Comparison of ENCODE assay signal across 9 cellular contexts in genomic region chr12:92029902-92030586, GRCh38.
DNase-seq lines count a peak whose midpoint lies in the region; ATAC-seq and TF ChIP-seq lines count a peak whose summit lies in the region.
"Had no signal": no experiment of that assay in that cellular context is flagged by ENCODE, and none has a peak within 500 bp of the region (broad histone marks: within the 10 kb centered on the region; RNA-seq: fewer than 3 reads in every experiment).

No MANE protein-coding gene starts in this region.

- CTCF ChIA-PET in T-cell (lab: Charles Lee): interaction anchor here (0.6 to 1.7 kb wide), 17 partner anchors 10 to 649 kb away, joined by 3 to 11 read pairs (median 4); partner anchors contain the start of gene BTG1 (in 1 of the 2)

- peak overlapping the region; percentile 97 to 98 for H3K27ac Mint-ChIP-seq in T-cell
- peak overlapping the region; percentile 83 to 99 for H3K27ac Mint-ChIP-seq in effector memory CD8-positive, alpha-beta T cell
- H3K27ac Mint-ChIP-seq in stimulated activated effector memory CD8-positive, alpha-beta T cell treated with anti-CD3 and anti-CD28 coated beads, Interleukin-12 subunit alpha, Interleukin-12 subunit beta, amount 100 ng/mL, for 72 hours: peak overlapping the region; percentile 90

- peak in 3 of 4 experiments; percentile 0 to 18 (median 8) for ATAC-seq in T-cell (replicated peaks in 1 of 4)
- ATAC-seq in effector memory CD8-positive, alpha-beta T cell (replicated peaks): peak; percentile 1
- peak; percentile 2 for ATAC-seq in stimulated activated effector memory CD8-positive, alpha-beta T cell treated with anti-CD3 and anti-CD28 coated beads, Interleukin-12 subunit alpha, Interleukin-12 subunit beta, amount 100 ng/mL, for 72 hours
- no peak for ATAC-seq in GM19467 (IDR thresholded peaks at IDR 0.05; ENCODE audit: unreplicated experiment)
- ATAC-seq in GM21786 (IDR thresholded peaks at IDR 0.05; ENCODE audit: unreplicated experiment): no peak
- ATAC-seq in GM19397 (IDR thresholded peaks at IDR 0.05; ENCODE audit: unreplicated experiment): no peak

- POLR2A ChIA-PET in T-cell (lab: Charles Lee): interaction anchor here (0.6 to 4.3 kb wide), 24 partner anchors 12 to 557 kb away, joined by 3 to 53 read pairs (median 4); partner anchors contain the start of gene BTG1 (in 2 of the 2)

- H3K4me3 ChIP-seq in GM12875 (ENCODE audit: low read depth, low read length): peak overlapping the region; percentile 1
- H3K4me3 ChIP-seq: SJSA1 had no signal

- H3K36me3 Mint-ChIP-seq in T-cell: peaks cover 5% of the 10 kb centered on the region
- H3K36me3 Mint-ChIP-seq in effector memory CD8-positive, alpha-beta T cell (ENCODE audit: insufficient read depth): no peaks in the 10 kb centered on the region
- no peaks in the 10 kb centered on the region for H3K36me3 Mint-ChIP-seq in stimulated activated effector memory CD8-positive, alpha-beta T cell treated with anti-CD3 and anti-CD28 coated beads, Interleukin-12 subunit alpha, Interleukin-12 subunit beta, amount 100 ng/mL, for 72 hours

- no peaks in the 10 kb centered on the region for H3K27me3 Mint-ChIP-seq in T-cell
- no peaks in the 10 kb centered on the region for H3K27me3 Mint-ChIP-seq in effector memory CD8-positive, alpha-beta T cell

- H3K4me1 Mint-ChIP-seq in T-cell: peaks cover 85 to 91% (median 88%) of the 10 kb centered on the region in 3 donors
- H3K4me1 Mint-ChIP-seq in effector memory CD8-positive, alpha-beta T cell (ENCODE audit: low read depth in 2 of 2): peaks cover 51 to 71% of the 10 kb centered on the region in 2 donors
- H3K4me1 Mint-ChIP-seq in stimulated activated effector memory CD8-positive, alpha-beta T cell treated with anti-CD3 and anti-CD28 coated beads, Interleukin-12 subunit alpha, Interleukin-12 subunit beta, amount 100 ng/mL, for 72 hours: peaks cover 72% of the 10 kb centered on the region

- no peak for TF ChIP-seq CTCF in GM12875 (IDR thresholded peaks at IDR 0.05; ENCODE audit: borderline replicate concordance, insufficient read depth, low read depth, low read length)

- H3K4me3 Mint-ChIP-seq in T-cell: peak overlapping the region; percentile 58 to 71 (median 66)
- H3K4me3 Mint-ChIP-seq in effector memory CD8-positive, alpha-beta T cell: peak overlapping the region; percentile 64 to 75
- peak overlapping the region; percentile 56 for H3K4me3 Mint-ChIP-seq in stimulated activated effector memory CD8-positive, alpha-beta T cell treated with anti-CD3 and anti-CD28 coated beads, Interleukin-12 subunit alpha, Interleukin-12 subunit beta, amount 100 ng/mL, for 72 hours

- no peak for DNase-seq in T-cell
- no peak for DNase-seq in effector memory CD8-positive, alpha-beta T cell
- no peak for DNase-seq in stimulated activated effector memory CD8-positive, alpha-beta T cell treated with anti-CD3 and anti-CD28 coated beads, Interleukin-12 subunit alpha, Interleukin-12 subunit beta, amount 100 ng/mL, for 72 hours (ENCODE audit: low spot score in 2 of 2)
- DNase-seq: activated CD8-positive, alpha-beta memory T cell treated with anti-CD3 and anti-CD28 coated beads, Interleukin-2, amount 50 U/mL, for 48 hours had no signal

- peaks cover 0 to 10% (median 5%) of the 10 kb centered on the region in 3 donors for H3K9me3 Mint-ChIP-seq in T-cell
- no peaks in the 10 kb centered on the region for H3K9me3 Mint-ChIP-seq in effector memory CD8-positive, alpha-beta T cell
- peaks cover 9% of the 10 kb centered on the region for H3K9me3 Mint-ChIP-seq in stimulated activated effector memory CD8-positive, alpha-beta T cell treated with anti-CD3 and anti-CD28 coated beads, Interleukin-12 subunit alpha, Interleukin-12 subunit beta, amount 100 ng/mL, for 72 hours

Comparison
In these comparisons a context has a peak if more than half of its experiments do, and no peak if none do; other contexts are left out.
1. ATAC-seq: peak in T-cell (3 of 4), effector memory CD8-positive, alpha-beta T cell (single experiment) and stimulated activated effector memory CD8-positive, alpha-beta T cell treated with anti-CD3 and anti-CD28 coated beads, Interleukin-12 subunit alpha, Interleukin-12 subunit beta, amount 100 ng/mL, for 72 hours (single experiment); none in GM19467 (single experiment), GM21786 (single experiment) and GM19397 (single experiment).
2. Peak in every context shown above with its lines, with median percentiles within 50 percentile points of each other: H3K27ac Mint-ChIP-seq and H3K4me3 Mint-ChIP-seq.